In the genomic region with DNA sequence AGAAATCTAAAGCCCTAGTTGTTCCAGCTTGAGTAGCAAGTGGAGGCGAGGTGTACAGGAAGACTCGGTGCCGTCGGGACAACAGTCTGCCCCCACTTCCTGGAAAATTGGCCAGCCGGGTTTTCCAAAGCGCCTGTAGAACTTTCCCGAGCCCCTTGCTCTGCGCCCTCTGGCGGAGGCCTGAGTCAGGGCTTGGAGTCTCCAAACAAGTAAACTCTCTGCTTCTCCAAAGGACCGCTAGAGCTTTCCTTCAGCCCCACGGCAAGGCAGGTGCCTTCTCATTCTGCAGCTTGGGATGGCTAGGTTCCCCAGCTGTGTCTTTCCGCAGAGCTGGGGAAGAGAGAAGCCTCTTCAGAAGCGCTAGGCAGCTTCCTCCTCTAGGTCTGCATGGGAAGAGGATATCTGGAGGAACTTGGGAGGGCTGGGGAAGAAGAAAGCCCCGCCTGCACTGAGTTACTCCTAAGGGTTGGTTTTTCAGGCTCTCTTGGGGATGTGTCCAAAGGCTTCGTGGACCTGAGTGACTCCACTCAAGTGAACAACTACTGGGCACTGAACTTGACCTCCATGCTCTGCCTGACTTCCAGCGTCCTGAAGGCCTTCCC, we compare ENCODE assay signal across 8 cellular contexts. TPM values are rescaled to one million over a fixed set of nuclear protein-coding genes. Genes with fewer than 3 reads are reported as not detected.
DNase-seq lines count a peak whose midpoint lies in the region; ATAC-seq lines count a peak whose summit lies in the region.

No MANE protein-coding gene starts in this region.

- H3K9me3 Mint-ChIP-seq in IgD-negative memory B cell, result no peaks in the 10 kb centered on the region
- H3K9me3 Mint-ChIP-seq in naive thymus-derived CD8-positive, alpha-beta T cell, result peaks cover 0 to 2% (median 0%) of the 10 kb centered on the region in 9 donors

- no peaks in the 10 kb centered on the region for H3K36me3 Mint-ChIP-seq in IgD-negative memory B cell
- H3K36me3 Mint-ChIP-seq in naive thymus-derived CD8-positive, alpha-beta T cell, result no peaks in the 10 kb centered on the region

- peak overlapping the region; percentile 62 to 93 (median 84) for H3K4me3 Mint-ChIP-seq in IgD-negative memory B cell
- H3K4me3 Mint-ChIP-seq in naive thymus-derived CD8-positive, alpha-beta T cell, result peak overlapping the region; percentile 74 to 86 (median 81)

- peak; percentile 58 for DNase-seq in DMS 273 treated with DMSO at 0.1 percent for 48 hours (lab: John Stamatoyannopoulos, UW)
- peak; percentile 83 for DNase-seq in OCI-M1 (lab: John Stamatoyannopoulos, UW)
- DNase-seq in activated T-helper 9 cell treated with anti-CD3 and anti-CD28 coated beads, Interleukin-2, amount 50 U/mL, for 16 hours (ENCODE audit: low read depth), result peak; percentile 29
- peak; percentile 64 for DNase-seq in fibroblast of the conjunctiva (ENCODE audit: low read depth)
- DNase-seq in naive thymus-derived CD8-positive, alpha-beta T cell, result peak in 8 of 10 donors; percentile 23 to 73 (median 36)
- peak; percentile 84 for DNase-seq in stromal cell of bone marrow (ENCODE audit: low read depth)

- H3K27ac Mint-ChIP-seq in IgD-negative memory B cell, result no peak overlapping the region
- no peak overlapping the region for H3K27ac Mint-ChIP-seq in naive thymus-derived CD8-positive, alpha-beta T cell

- peaks cover 0 to 7% (median 5%) of the 10 kb centered on the region in 3 donors for H3K4me1 Mint-ChIP-seq in IgD-negative memory B cell
- H3K4me1 Mint-ChIP-seq in naive thymus-derived CD8-positive, alpha-beta T cell, result peaks cover 0 to 13% (median 8%) of the 10 kb centered on the region in 4 donors

- POLR2A ChIA-PET in naive thymus-derived CD8-positive, alpha-beta T cell (lab: Charles Lee), result no interaction called here

- peak; percentile 45 for ATAC-seq in GM21619 (IDR thresholded peaks at IDR 0.05; ENCODE audit: unreplicated experiment)
- ATAC-seq in naive thymus-derived CD8-positive, alpha-beta T cell, result peak; percentile 50 to 54

- peaks cover 41% of the 10 kb centered on the region for H3K27me3 Mint-ChIP-seq in IgD-negative memory B cell
- peaks cover 46 to 81% (median 56%) of the 10 kb centered on the region in 5 donors for H3K27me3 Mint-ChIP-seq in naive thymus-derived CD8-positive, alpha-beta T cell

RNA-seq across cellular contexts. Expression of gene SPR, which starts 0.7 kb away (rescaled TPM):
- polyA plus RNA-seq in IgD-negative memory B cell, result not detected
- under 1 TPM in 1 of 2 experiments, not detected in 1; 0.52 TPM for total RNA-seq in naive thymus-derived CD8-positive, alpha-beta T cell
- polyA plus RNA-seq in naive thymus-derived CD8-positive, alpha-beta T cell, result 1 to 10 TPM in 1 of 3 donors, under 1 TPM in 1, not detected in 1; 0.63 to 1.8 TPM

RNA-seq across cellular contexts. Expression of gene EMX1, which starts 29.4 kb away (rescaled TPM):
- polyA plus RNA-seq in IgD-negative memory B cell, result not detected
- not detected for total RNA-seq in naive thymus-derived CD8-positive, alpha-beta T cell
- polyA plus RNA-seq in naive thymus-derived CD8-positive, alpha-beta T cell, result not detected

Comparison
In these comparisons a context has a peak if more than half of its experiments do, and no peak if none do; other contexts are left out.
1. Peak in every context shown above with its lines: DNase-seq and ATAC-seq.
2. DNase-seq: peak in every context shown above with its lines; median percentile 84 in stromal cell of bone marrow; 83 in OCI-M1; 64 in fibroblast of the conjunctiva; 58 in DMS 273 treated with DMSO at 0.1 percent for 48 hours; 36 in naive thymus-derived CD8-positive, alpha-beta T cell; 29 in activated T-helper 9 cell treated with anti-CD3 and anti-CD28 coated beads, Interleukin-2, amount 50 U/mL, for 16 hours.